8 cellular contexts compared by ENCODE assay signal in the genomic region with DNA sequence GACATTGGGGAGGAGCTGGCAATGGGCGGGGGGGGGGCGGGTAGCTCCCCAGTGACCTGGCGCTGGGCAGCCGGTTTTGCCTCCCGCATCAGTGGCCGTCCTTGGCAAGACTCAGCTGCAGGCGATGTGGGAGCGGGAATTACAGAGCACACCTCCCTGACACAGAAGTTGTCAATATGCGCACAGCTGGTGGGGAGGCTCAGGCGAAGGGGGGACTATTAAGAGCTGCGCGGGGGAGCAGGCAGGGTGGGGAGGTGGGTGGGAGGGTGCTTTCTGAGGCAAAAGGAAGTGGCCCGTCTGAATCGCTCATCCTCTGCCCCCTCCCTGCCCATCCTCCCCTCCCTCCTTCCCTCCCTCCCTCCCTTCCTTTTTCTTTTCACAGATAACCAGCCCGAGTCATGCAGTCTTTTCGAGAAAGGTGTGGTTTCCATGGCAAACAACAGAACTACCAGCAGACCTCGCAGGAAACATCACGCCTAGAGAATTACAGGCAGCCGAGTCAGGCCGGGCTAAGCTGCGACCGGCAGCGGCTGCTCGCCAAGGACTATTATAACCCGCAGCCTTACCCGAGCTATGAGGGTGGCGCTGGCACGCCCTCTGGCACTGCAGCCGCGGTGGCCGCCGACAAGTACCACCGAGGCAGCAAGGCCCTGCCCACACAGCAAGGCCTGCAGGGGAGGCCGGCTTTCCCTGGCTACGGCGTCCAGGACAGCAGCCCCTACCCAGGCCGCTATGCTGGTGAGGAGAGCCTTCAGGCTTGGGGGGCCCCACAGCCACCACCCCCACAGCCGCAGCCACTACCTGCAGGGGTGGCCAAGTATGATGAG. TPM values are rescaled to one million over a fixed set of nuclear protein-coding genes. Genes with fewer than 3 reads are reported as not detected.
DNase-seq lines count a peak whose midpoint lies in the region; ATAC-seq, FAIRE-seq and TF ChIP-seq lines count a peak whose summit lies in the region.

No MANE protein-coding gene starts in this region.

- no peak for ATAC-seq in GM18498 (IDR thresholded peaks at IDR 0.05; ENCODE audit: unreplicated experiment)

- H3K4me3 Mint-ChIP-seq in astrocyte (ENCODE audit: unreplicated experiment), result no peak overlapping the region

- H3K9me3 ChIP-seq in astrocyte (ENCODE audit: insufficient read depth, low read depth, low read length), result no peaks in the 10 kb centered on the region

- H3K36me3 Mint-ChIP-seq in astrocyte (ENCODE audit: low read depth, unreplicated experiment), result peaks cover 10% of the 10 kb centered on the region

- H3K27ac Mint-ChIP-seq in astrocyte (ENCODE audit: unreplicated experiment), result no peak overlapping the region

- no peak overlapping the region for H3K4me3 ChIP-seq in astrocyte (ENCODE audit: insufficient read depth, low read depth, low read length)

- TF ChIP-seq CTCF in GM13977 (IDR thresholded peaks at IDR 0.05; ENCODE audit: extremely low read depth, insufficient read depth, missing control alignments) (no peak), RWPE1 (conservative IDR thresholded peaks at IDR 0.05; ENCODE audit: low read depth) (no peak), astrocyte (IDR thresholded peaks at IDR 0.05; ENCODE audit: insufficient read depth, low read depth, low read length) (no peak)

- H3K4me1 ChIP-seq in astrocyte (ENCODE audit: insufficient read depth, low read length), result peaks cover 14% of the 10 kb centered on the region

- CTCF ChIA-PET in RWPE1 (lab: Yijun Ruan, JAX), result no interaction called here

- POLR2A ChIA-PET in RWPE1 (lab: Yijun Ruan, JAX; ENCODE audit: low non-redundant PET), result no interaction called here

- FAIRE-seq in astrocyte (lab: Jason Lieb, UNC), result no peak

- no peaks in the 10 kb centered on the region for H3K36me3 ChIP-seq in astrocyte (ENCODE audit: insufficient read depth, low read length)

- no peak overlapping the region for H3K9ac ChIP-seq in astrocyte (ENCODE audit: low read length)

- H4K20me1 ChIP-seq in astrocyte (ENCODE audit: insufficient read depth, low read length), result peaks cover 91% of the 10 kb centered on the region

- H3K9me3 Mint-ChIP-seq in astrocyte (ENCODE audit: unreplicated experiment), result no peaks in the 10 kb centered on the region

- H2AFZ ChIP-seq in astrocyte (ENCODE audit: low read depth, low read length), result no peak overlapping the region

- no peaks in the 10 kb centered on the region for H3K27me3 Mint-ChIP-seq in astrocyte (ENCODE audit: low read depth, unreplicated experiment)

- H3K27ac ChIP-seq in RWPE1 (peak overlapping the region; percentile 74), astrocyte (ENCODE audit: low read depth, low read length) (peak overlapping the region; percentile 19), layer of hippocampus (ENCODE audit: low read depth, low read length) (peak overlapping the region; percentile 62)

- DNase-seq in GM13977 (ENCODE audit: low spot score) (peak; percentile 74), RWPE1 (ENCODE audit: low spot score) (no peak), astrocyte (ENCODE audit: low read depth) (peak; percentile 83), NOMO-1 (lab: John Stamatoyannopoulos, UW; ENCODE audit: unreplicated experiment in 2 of 2) (no peak), NCI-H345 (lab: John Stamatoyannopoulos, UW) (no peak)
- DNase-seq in stimulated activated naive CD4-positive, alpha-beta T cell (lab: John Stamatoyannopoulos, UW), result peak; percentile 53 to 80 (median 64)

- H3K4me1 Mint-ChIP-seq in astrocyte (ENCODE audit: low read depth, unreplicated experiment), result peaks cover 15% of the 10 kb centered on the region

- H3K27me3 ChIP-seq in astrocyte (ENCODE audit: insufficient read depth, low read length) (no peaks in the 10 kb centered on the region), layer of hippocampus (ENCODE audit: control insufficient read depth, insufficient read depth, low read length) (no peaks in the 10 kb centered on the region)

- peaks cover 33% of the 10 kb centered on the region for H3K79me2 ChIP-seq in astrocyte (ENCODE audit: insufficient read depth, low read length)

- peak overlapping the region; percentile 57 for H3K4me2 ChIP-seq in astrocyte (ENCODE audit: low read length)

- in situ Hi-C loops in GM13977 (cut with MboI; ENCODE audit: low pct_unique_long_range_greater_than_20kb, low sequenced_read_pairs, unreplicated experiment), result no loop called here

RNA-seq across cellular contexts. Expression of a gene that starts 44.0 kb away (rescaled TPM):
- 59.2 and 65.6 TPM in 2 replicates for total RNA-seq in astrocyte

Comparison
In these comparisons a context has a peak if more than half of its experiments do, and no peak if none do; other contexts are left out.
1. DNase-seq: peak in GM13977 (single experiment), astrocyte (single experiment) and stimulated activated naive CD4-positive, alpha-beta T cell (6 of 6); none in RWPE1 (single experiment), NOMO-1 (0 of 2) and NCI-H345 (single experiment).
2. H3K27ac ChIP-seq: peak in every context shown above with its lines; median percentile 74 in RWPE1; 62 in layer of hippocampus; 19 in astrocyte.